ENCODE assay signal across 21 cellular contexts in genomic region chr19:53873451-53874383, GRCh38. TPM values are rescaled to one million over a fixed set of nuclear protein-coding genes. Genes with fewer than 3 reads are reported as not detected.
DNase-seq lines count a peak whose midpoint lies in the region; ATAC-seq, FAIRE-seq and TF ChIP-seq lines count a peak whose summit lies in the region.
"Had no signal": no experiment of that assay in that cellular context is flagged by ENCODE, and none has a peak within 500 bp of the region (broad histone marks: within the 10 kb centered on the region; RNA-seq: fewer than 3 reads in every experiment).

No MANE protein-coding gene starts in this region.

- no peak for TF ChIP-seq POLR2A in A549 (IDR thresholded peaks at IDR 0.05; ENCODE audit: low read length)

- peak overlapping the region; percentile 57 to 97 (median 94) for H3K27ac Mint-ChIP-seq in CD4-positive, alpha-beta memory T cell
- peak overlapping the region; percentile 86 for H3K27ac Mint-ChIP-seq in activated CD4-positive, alpha-beta memory T cell treated with anti-CD3 and anti-CD28 coated beads, Interleukin-2, amount 10 ng/mL, durations not matched to agents 7 days and 5 days
- H3K27ac Mint-ChIP-seq in naive thymus-derived CD4-positive, alpha-beta T cell: peak overlapping the region in 8 of 9 donors; percentile 78 to 98 (median 94)

- 96% methylated on average over 57 of the region's 57 CpGs for WGBS in A549 (ENCODE audit: missing lambda C conversion rate)

- H3K9me3 ChIP-seq in A549: no peaks in the 10 kb centered on the region
- no peaks in the 10 kb centered on the region for H3K9me3 ChIP-seq in CD4-positive, alpha-beta memory T cell (ENCODE audit: control insufficient read depth in 1 of 2, low read length in 2 of 2)
- H3K9me3 ChIP-seq in naive thymus-derived CD4-positive, alpha-beta T cell (ENCODE audit: control insufficient read depth in 2 of 3, low read length in 3 of 3): no peaks in the 10 kb centered on the region
- H3K9me3 ChIP-seq: gastroesophageal sphincter had no signal

- peak in 1 of 2 experiments; percentile 0; a peak in 3 of 6 replicates for ATAC-seq in A549
- no peak for ATAC-seq in naive thymus-derived CD4-positive, alpha-beta T cell
- ATAC-seq: gastroesophageal sphincter; stimulated activated naive CD8-positive, alpha-beta T cell treated with anti-CD3 and anti-CD28 coated beads, Interleukin-15, Interleukin-2, amounts not matched to agents 100 U/mL and 50 U/mL, for 24 hours had no signal

- peaks cover 40 to 54% of the 10 kb centered on the region in 2 donors for H3K36me3 Mint-ChIP-seq in CD4-positive, alpha-beta memory T cell
- peaks cover 59% of the 10 kb centered on the region for H3K36me3 Mint-ChIP-seq in activated CD4-positive, alpha-beta memory T cell treated with anti-CD3 and anti-CD28 coated beads, Interleukin-2, amount 10 ng/mL, durations not matched to agents 7 days and 5 days (ENCODE audit: low read depth)
- H3K36me3 Mint-ChIP-seq in naive thymus-derived CD4-positive, alpha-beta T cell: peaks cover 14 to 49% (median 27%) of the 10 kb centered on the region in 5 donors

- no peak overlapping the region for H3K27ac ChIP-seq in A549
- H3K27ac ChIP-seq in CD4-positive, alpha-beta memory T cell (ENCODE audit: low read depth, low read length): peak overlapping the region; percentile 21
- H3K27ac ChIP-seq in naive thymus-derived CD4-positive, alpha-beta T cell (ENCODE audit: low read depth, low read length): peak overlapping the region; percentile 71
- H3K27ac ChIP-seq: brain microvascular endothelial cell had no signal

- H3K27me3 Mint-ChIP-seq in CD4-positive, alpha-beta memory T cell: no peaks in the 10 kb centered on the region
- H3K27me3 Mint-ChIP-seq in activated CD4-positive, alpha-beta memory T cell treated with anti-CD3 and anti-CD28 coated beads, Interleukin-2, amount 10 ng/mL, durations not matched to agents 7 days and 5 days: no peaks in the 10 kb centered on the region
- peaks cover 0 to 2% (median 0%) of the 10 kb centered on the region in 5 donors for H3K27me3 Mint-ChIP-seq in naive thymus-derived CD4-positive, alpha-beta T cell

- H3K4me1 ChIP-seq in A549: peaks cover 10% of the 10 kb centered on the region; the same call in 2 of the 3 replicates
- peaks cover 56% of the 10 kb centered on the region for H3K4me1 ChIP-seq in CD4-positive, alpha-beta memory T cell (ENCODE audit: insufficient read depth, low read length)
- peaks cover 18 to 61% of the 10 kb centered on the region in 2 donors for H3K4me1 ChIP-seq in naive thymus-derived CD4-positive, alpha-beta T cell (ENCODE audit: control insufficient read depth in 2 of 2, insufficient read depth in 2 of 2, low read length in 2 of 2)

- H3K4me1 Mint-ChIP-seq in CD4-positive, alpha-beta memory T cell: peaks cover 43 to 81% (median 60%) of the 10 kb centered on the region in 4 donors
- H3K4me1 Mint-ChIP-seq in activated CD4-positive, alpha-beta memory T cell treated with anti-CD3 and anti-CD28 coated beads, Interleukin-2, amount 10 ng/mL, durations not matched to agents 7 days and 5 days: peaks cover 64% of the 10 kb centered on the region
- peaks cover 50 to 84% (median 65%) of the 10 kb centered on the region in 7 donors for H3K4me1 Mint-ChIP-seq in naive thymus-derived CD4-positive, alpha-beta T cell

- POLR2A ChIA-PET in A549 (lab: Yijun Ruan, JAX): interaction anchor here (0.6 kb wide), 1 partner anchor 152 kb away, joined by 4 read pairs; no protein-coding TSS in a partner anchor
- POLR2A ChIA-PET in CD4-positive, alpha-beta memory T cell (lab: Charles Lee; ENCODE audit: partially characterized antibody): interaction anchor here (0.6 kb wide), 1 partner anchor 11 kb away, joined by 3 read pairs; no protein-coding TSS in a partner anchor
- POLR2A ChIA-PET in activated CD4-positive, alpha-beta memory T cell treated with anti-CD3 and anti-CD28 coated beads, Interleukin-2, amount 10 ng/mL, durations not matched to agents 7 days and 5 days (lab: Charles Lee): interaction anchor here (1.4 kb wide), 1 partner anchor 9 kb away, joined by 3 read pairs; the partner anchor contains the start of gene PRKCG
- POLR2A ChIA-PET in naive thymus-derived CD4-positive, alpha-beta T cell (lab: Charles Lee): interaction anchor here (1.4 kb wide), 1 partner anchor 10 kb away, joined by 4 read pairs; no protein-coding TSS in a partner anchor

- no peak for TF ChIP-seq CTCF in A549 (IDR thresholded peaks at IDR 0.05)

- peak overlapping the region in 7 of 8 donors; percentile 65 to 81 (median 78) for H3K4me3 Mint-ChIP-seq in CD4-positive, alpha-beta memory T cell
- peak overlapping the region; percentile 37 for H3K4me3 Mint-ChIP-seq in activated CD4-positive, alpha-beta memory T cell treated with anti-CD3 and anti-CD28 coated beads, Interleukin-2, amount 10 ng/mL, durations not matched to agents 7 days and 5 days
- peak overlapping the region; percentile 64 to 82 (median 73) for H3K4me3 Mint-ChIP-seq in naive thymus-derived CD4-positive, alpha-beta T cell

- DNase-seq in A549 (ENCODE audit: low read depth in 1 of 2, low spot score in 1 of 2): no peak
- peak in 3 of 5 donors; percentile 18 to 41 (median 35) for DNase-seq in CD4-positive, alpha-beta memory T cell
- no peak for DNase-seq in activated CD4-positive, alpha-beta memory T cell treated with anti-CD3 and anti-CD28 coated beads, Interleukin-2, amount 10 ng/mL, durations not matched to agents 7 days and 5 days
- DNase-seq in naive thymus-derived CD4-positive, alpha-beta T cell: peak in 2 of 9 donors; percentile 18 to 30
- DNase-seq in NCI-H1105 (lab: John Stamatoyannopoulos, UW): no peak
- DNase-seq in NCI-H1436 (lab: John Stamatoyannopoulos, UW): no peak
- no peak for DNase-seq in NCI-H2171 (lab: John Stamatoyannopoulos, UW)
- no peak for DNase-seq in activated effector memory CD4-positive, alpha-beta T cell treated with anti-CD3 and anti-CD28 coated beads, Interleukin-2, amount 50 U/mL, for 16 hours
- DNase-seq: activated CD8-positive, alpha-beta memory T cell treated with anti-CD3 and anti-CD28 coated beads, Interleukin-2, amount 50 U/mL, for 4 hours; brain microvascular endothelial cell; GOT3; islet precursor cell; MV-4-11; NCI-H2227 treated with DMSO at 0.1 percent for 48 hours; stimulated activated CD4-positive, alpha-beta T cell treated with anti-CD3 and anti-CD28 coated beads, Interleukin-4, amount 100 ng/mL, for 24 hours; stimulated activated naive CD8-positive, alpha-beta T cell treated with anti-CD3 and anti-CD28 coated beads, Interleukin-15, Interleukin-2, amounts not matched to agents 100 U/mL and 50 U/mL, for 24 hours had no signal

- H3K36me3 ChIP-seq in CD4-positive, alpha-beta memory T cell (ENCODE audit: insufficient read depth, low read length): peaks cover 11% of the 10 kb centered on the region
- H3K36me3 ChIP-seq in naive thymus-derived CD4-positive, alpha-beta T cell (ENCODE audit: control insufficient read depth in 2 of 3, insufficient read depth in 3 of 3, low read length in 3 of 3): peaks cover 0 to 13% (median 6%) of the 10 kb centered on the region in 3 experiments

- H3K27me3 ChIP-seq in CD4-positive, alpha-beta memory T cell (ENCODE audit: insufficient read depth, low read length): peaks cover under 1% of the 10 kb centered on the region
- no peaks in the 10 kb centered on the region for H3K27me3 ChIP-seq in naive thymus-derived CD4-positive, alpha-beta T cell (ENCODE audit: control insufficient read depth in 2 of 2, insufficient read depth in 2 of 2, low read length in 2 of 2)
- H3K27me3 ChIP-seq: brain microvascular endothelial cell had no signal

- no peak for FAIRE-seq in A549 (lab: Jason Lieb, UNC)
- FAIRE-seq: GM18507 had no signal

- TF ChIP-seq EP300 in A549 (IDR thresholded peaks at IDR 0.05): no peak

- H3K9me3 Mint-ChIP-seq in CD4-positive, alpha-beta memory T cell: peaks cover 0 to 5% (median 1%) of the 10 kb centered on the region in 8 donors
- no peaks in the 10 kb centered on the region for H3K9me3 Mint-ChIP-seq in activated CD4-positive, alpha-beta memory T cell treated with anti-CD3 and anti-CD28 coated beads, Interleukin-2, amount 10 ng/mL, durations not matched to agents 7 days and 5 days
- H3K9me3 Mint-ChIP-seq in naive thymus-derived CD4-positive, alpha-beta T cell: peaks cover 0 to 10% (median 3%) of the 10 kb centered on the region in 11 donors

- intact Hi-C loops in CD4-positive, alpha-beta memory T cell (cut with micrococcal nuclease): no loop called here
- intact Hi-C loops in naive thymus-derived CD4-positive, alpha-beta T cell (cut with micrococcal nuclease): no loop called here

- H3K4me2 ChIP-seq in A549: no peak overlapping the region

- no peak overlapping the region for H3K4me3 ChIP-seq in A549
- no peak overlapping the region for H3K4me3 ChIP-seq in CD4-positive, alpha-beta memory T cell (ENCODE audit: low read length in 2 of 2)
- no peak overlapping the region for H3K4me3 ChIP-seq in naive thymus-derived CD4-positive, alpha-beta T cell (ENCODE audit: low read length)
- H3K4me3 ChIP-seq: gastroesophageal sphincter had no signal

- CTCF ChIA-PET in A549 (lab: Yijun Ruan, JAX): interaction anchor here (0.7 to 1.0 kb wide), 3 partner anchors 8 to 156 kb away, joined by 3 to 4 read pairs (median 3); partner anchors contain the start of gene PRKCG
- CTCF ChIA-PET in CD4-positive, alpha-beta memory T cell (lab: Charles Lee; ENCODE audit: partially characterized antibody): interaction anchor here (0.5 to 2.0 kb wide), 3 partner anchors 11 to 61 kb away, joined by 4 read pairs; no protein-coding TSS in a partner anchor
- CTCF ChIA-PET in activated CD4-positive, alpha-beta memory T cell treated with anti-CD3 and anti-CD28 coated beads, Interleukin-2, amount 10 ng/mL, durations not matched to agents 7 days and 5 days (lab: Charles Lee): interaction anchor here (1.0 to 1.2 kb wide), 4 partner anchors 10 to 150 kb away, joined by 3 to 4 read pairs (median 3); no protein-coding TSS in a partner anchor
- CTCF ChIA-PET in naive thymus-derived CD4-positive, alpha-beta T cell (lab: Charles Lee): interaction anchor here (0.6 to 1.2 kb wide), 4 partner anchors 8 to 360 kb away, joined by 3 to 11 read pairs (median 6); partner anchors contain the start of gene PRKCG

- no peak for TF ChIP-seq RAD21 in A549 (conservative IDR thresholded peaks at IDR 0.05 in 1 of 2, IDR thresholded peaks at IDR 0.05 in 1 of 2)

RNA-seq across cellular contexts. Expression of gene MYADM, which starts 6.0 kb away (rescaled TPM):
- polyA plus RNA-seq in A549 (2011; rRNA removed) (37.7 and 56.1 TPM in 2 replicates), A549 (2017; fragmentation: RNase III; extraction: RNeasy Plus Mini Kit Qiagen cat#74134 plus additional on column Dnase treatment) (90.4 to 103 TPM (median 90.7 TPM) in 3 replicates)
- 83.9 and 158 TPM in 2 replicates for polyA plus RNA-seq in A549 (2012; cell fraction: cytosol; rRNA removed)
- polyA plus RNA-seq in A549 (2012; cell fraction: nucleus; rRNA removed): 385 and 422 TPM in 2 replicates
- polyA minus RNA-seq in A549 (2011; rRNA and poly(A)+ RNA removed): 50.8 and 63.0 TPM in 2 replicates
- 10 to 100 TPM; 42.1 to 45.8 TPM for total RNA-seq in CD4-positive, alpha-beta memory T cell
- polyA plus RNA-seq in CD4-positive, alpha-beta memory T cell: 10 to 100 TPM; 38.5 to 67.9 TPM
- total RNA-seq in activated CD4-positive, alpha-beta memory T cell treated with anti-CD3 and anti-CD28 coated beads, Interleukin-2, amount 10 ng/mL, durations not matched to agents 7 days and 5 days: 100 to 1,000 TPM; 109 TPM
- 100 to 1,000 TPM in 3 of 5 experiments, 10 to 100 TPM in 2; 51.5 to 524 (median 116) TPM for total RNA-seq in naive thymus-derived CD4-positive, alpha-beta T cell
- polyA plus RNA-seq in naive thymus-derived CD4-positive, alpha-beta T cell: 10 to 100 TPM; 60.6 to 61.3 TPM

RNA-seq across cellular contexts. Expression of gene PRKCG, which starts 8.3 kb away (rescaled TPM):
- polyA plus RNA-seq in A549 (2011; rRNA removed) (0.61 and 0.79 TPM in 2 replicates), A549 (2017; fragmentation: RNase III; extraction: RNeasy Plus Mini Kit Qiagen cat#74134 plus additional on column Dnase treatment) (0.81 to 0.96 TPM (median 0.81 TPM) in 3 replicates)
- polyA plus RNA-seq in A549 (2012; cell fraction: cytosol; rRNA removed): 1.2 and 1.3 TPM in 2 replicates
- polyA plus RNA-seq in A549 (2012; cell fraction: nucleus; rRNA removed): 8.9 and 9.2 TPM in 2 replicates
- 1.5 and 2.6 TPM in 2 replicates for polyA minus RNA-seq in A549 (2011; rRNA and poly(A)+ RNA removed)
- total RNA-seq in CD4-positive, alpha-beta memory T cell: not detected
- polyA plus RNA-seq in CD4-positive, alpha-beta memory T cell: under 1 TPM in 1 of 2 donors, not detected in 1; 0.06 TPM
- not detected for total RNA-seq in activated CD4-positive, alpha-beta memory T cell treated with anti-CD3 and anti-CD28 coated beads, Interleukin-2, amount 10 ng/mL, durations not matched to agents 7 days and 5 days
- total RNA-seq in naive thymus-derived CD4-positive, alpha-beta T cell: 1 to 10 TPM in 2 of 5 experiments, not detected in 3; 1.6 to 2.4 TPM
- under 1 TPM in 1 of 2 donors, not detected in 1; 0.05 TPM for polyA plus RNA-seq in naive thymus-derived CD4-positive, alpha-beta T cell
- total RNA-seq: gastroesophageal sphincter; T-helper 2 cell treated with Interferon-gamma antibody and Interleukin-4, amounts not matched to agents 100 ng/mL and 5 ng/mL, for 36 hours had no signal
- polyA plus RNA-seq: BJ had no signal

RNA-seq across cellular contexts. Expression of gene CACNG7, which starts 35.4 kb away (rescaled TPM):
- polyA plus RNA-seq in A549 (2011; rRNA removed) (11.5 and 12.8 TPM in 2 replicates), A549 (2017; fragmentation: RNase III; extraction: RNeasy Plus Mini Kit Qiagen cat#74134 plus additional on column Dnase treatment) (6.3 to 7.6 TPM (median 6.8 TPM) in 3 replicates)
- 26.4 and 37.4 TPM in 2 replicates for polyA plus RNA-seq in A549 (2012; cell fraction: cytosol; rRNA removed)
- polyA plus RNA-seq in A549 (2012; cell fraction: nucleus; rRNA removed): 33.7 and 37.2 TPM in 2 replicates
- polyA minus RNA-seq in A549 (2011; rRNA and poly(A)+ RNA removed): 6.0 and 7.6 TPM in 2 replicates
- total RNA-seq in CD4-positive, alpha-beta memory T cell: not detected
- polyA plus RNA-seq in CD4-positive, alpha-beta memory T cell: not detected
- not detected for total RNA-seq in activated CD4-positive, alpha-beta memory T cell treated with anti-CD3 and anti-CD28 coated beads, Interleukin-2, amount 10 ng/mL, durations not matched to agents 7 days and 5 days
- total RNA-seq in naive thymus-derived CD4-positive, alpha-beta T cell: not detected
- not detected for polyA plus RNA-seq in naive thymus-derived CD4-positive, alpha-beta T cell
- total RNA-seq: gastroesophageal sphincter; mononuclear cell; T-helper 2 cell treated with Interferon-gamma antibody and Interleukin-4, amounts not matched to agents 100 ng/mL and 5 ng/mL, for 36 hours had no signal

RNA-seq across cellular contexts. Expression of gene NLRP12, which starts 49.6 kb away (rescaled TPM):
- 0.03 and 0.04 TPM in 2 replicates for polyA plus RNA-seq in A549 (2011; rRNA removed)
- polyA plus RNA-seq in A549 (2012; cell fraction: cytosol; rRNA removed): 0.01 and 0.03 TPM in 2 replicates
- 0.01 TPM in 1 of 2 replicates, not detected in the other for polyA plus RNA-seq in A549 (2012; cell fraction: nucleus; rRNA removed)
- 0.03 TPM in 1 of 3 replicates, not detected in the others for polyA plus RNA-seq in A549 (2017; fragmentation: RNase III; extraction: RNeasy Plus Mini Kit Qiagen cat#74134 plus additional on column Dnase treatment)
- polyA minus RNA-seq in A549 (2011; rRNA and poly(A)+ RNA removed): 0.25 TPM in 1 of 2 replicates, not detected in the other
- total RNA-seq in CD4-positive, alpha-beta memory T cell: not detected
- not detected for polyA plus RNA-seq in CD4-positive, alpha-beta memory T cell
- total RNA-seq in activated CD4-positive, alpha-beta memory T cell treated with anti-CD3 and anti-CD28 coated beads, Interleukin-2, amount 10 ng/mL, durations not matched to agents 7 days and 5 days: under 1 TPM in 1 of 2 experiments, not detected in 1; 0.08 TPM
- 10 to 100 TPM in 1 of 5 experiments, 1 to 10 TPM in 1, under 1 TPM in 1, not detected in 2; 0.14 to 16.1 (median 1.8) TPM for total RNA-seq in naive thymus-derived CD4-positive, alpha-beta T cell
- polyA plus RNA-seq in naive thymus-derived CD4-positive, alpha-beta T cell: not detected
- total RNA-seq: T-helper 2 cell treated with Interferon-gamma antibody and Interleukin-4, amounts not matched to agents 100 ng/mL and 5 ng/mL, for 36 hours had no signal
- polyA plus RNA-seq: BJ had no signal

Comparison
In these comparisons a context has a peak if more than half of its experiments do, and no peak if none do; other contexts are left out.
1. DNase-seq: peak in CD4-positive, alpha-beta memory T cell (3 of 5); none in A549 (0 of 2), activated CD4-positive, alpha-beta memory T cell treated with anti-CD3 and anti-CD28 coated beads, Interleukin-2, amount 10 ng/mL, durations not matched to agents 7 days and 5 days (single experiment), NCI-H1105 (single experiment), NCI-H1436 (single experiment), NCI-H2171 (single experiment) and activated effector memory CD4-positive, alpha-beta T cell treated with anti-CD3 and anti-CD28 coated beads, Interleukin-2, amount 50 U/mL, for 16 hours (single experiment).
2. H3K27ac ChIP-seq: peak in CD4-positive, alpha-beta memory T cell (single experiment) and naive thymus-derived CD4-positive, alpha-beta T cell (single experiment); none in A549 (0 of 2).
3. Peak in every context shown above with its lines, with median percentiles within 50 percentile points of each other: H3K27ac Mint-ChIP-seq and H3K4me3 Mint-ChIP-seq.